ENCODE assay signal across 8 cellular contexts in the genomic region with DNA sequence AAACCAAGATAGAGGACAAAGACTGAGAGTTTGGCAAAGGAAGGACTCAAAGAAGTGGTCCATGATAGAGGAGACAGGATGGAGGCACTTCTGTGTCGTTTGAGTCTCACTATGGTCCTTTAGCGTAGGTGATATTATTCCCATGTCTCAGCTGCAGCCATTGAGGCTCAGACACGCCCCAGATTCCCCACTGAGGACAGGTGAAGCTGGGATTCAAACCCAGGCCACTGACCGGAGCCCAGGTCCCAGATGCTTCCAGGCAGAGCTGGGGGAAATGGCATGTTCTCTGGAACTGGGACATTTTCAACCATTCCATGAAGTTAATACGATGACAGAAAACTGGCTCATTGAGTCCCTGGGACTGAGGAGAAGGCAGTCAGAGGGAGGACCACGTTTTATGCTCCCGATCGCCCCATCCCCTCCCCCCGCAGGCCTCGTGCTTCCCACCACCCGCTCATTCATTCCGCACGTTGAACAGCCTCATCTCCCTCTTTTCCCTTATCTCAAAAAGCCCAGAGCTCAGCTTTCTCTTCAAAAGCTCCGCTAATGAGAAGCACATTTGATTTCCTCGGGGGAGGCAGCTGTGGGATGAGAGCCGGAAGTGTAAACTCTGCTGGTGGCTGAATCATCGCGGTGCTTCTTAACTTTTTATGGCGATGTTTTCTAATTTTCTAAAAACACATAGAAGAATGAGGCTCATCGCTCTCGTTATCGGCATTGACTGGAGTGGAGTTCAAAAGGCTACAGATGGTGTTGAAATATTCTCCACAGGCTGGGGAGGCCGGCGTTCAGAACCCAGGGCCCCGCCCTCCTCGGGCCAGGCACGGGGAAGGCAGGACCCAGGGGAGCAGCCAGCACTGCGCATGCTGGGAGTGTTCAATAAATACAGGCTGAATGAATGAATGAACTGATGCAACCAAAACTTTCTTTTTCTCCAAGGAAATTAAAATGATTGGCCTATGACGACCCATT.
DNase-seq lines count a peak whose midpoint lies in the region; ATAC-seq and TF ChIP-seq lines count a peak whose summit lies in the region.

No MANE protein-coding gene starts in this region.

- H3K4me1 ChIP-seq in MM.1S (ENCODE audit: low read length): no peaks in the 10 kb centered on the region
- H3K4me1 ChIP-seq in tibial artery: peaks cover 0 to 27% (median 15%) of the 10 kb centered on the region in 4 donors

- peak overlapping the region; percentile 56 for H3K4me3 ChIP-seq in AG10803 (ENCODE audit: low read length)
- H3K4me3 ChIP-seq in MM.1S (ENCODE audit: low read length): peak overlapping the region; percentile 58
- peak overlapping the region; percentile 49 for H3K4me3 ChIP-seq in epithelial cell of proximal tubule (ENCODE audit: low read depth, low read length)
- peak overlapping the region; percentile 29 to 50 for H3K4me3 ChIP-seq in tibial artery

- H3K79me2 ChIP-seq in MM.1S (ENCODE audit: low read length): no peaks in the 10 kb centered on the region

- H3K9ac ChIP-seq in MM.1S (ENCODE audit: low read length): peak overlapping the region; percentile 5; the same call in 1 of the 2 replicates

- H3F3A ChIP-seq in MM.1S (ENCODE audit: insufficient read depth, low read length): no peaks in the 10 kb centered on the region

- H3K9me2 ChIP-seq in MM.1S (replicated peaks; ENCODE audit: insufficient read depth, low read length): no peaks in the 10 kb centered on the region

- POLR2A ChIA-PET in WTC11 (lab: Charles Lee): no interaction called here

- H3K4me2 ChIP-seq in MM.1S (ENCODE audit: low read depth, low read length): peak overlapping the region; percentile 64

- intact Hi-C loops in tibial artery (cut with DNase I; ENCODE audit: low total_unique reads): no loop called here

- TF ChIP-seq CTCF in AG10803 (conservative IDR thresholded peaks at IDR 0.05; ENCODE audit: low read length) (no peak), MM.1S (IDR thresholded peaks at IDR 0.05; ENCODE audit: low read length) (no peak), WTC11 (IDR thresholded peaks at IDR 0.05) (no peak), epithelial cell of proximal tubule (conservative IDR thresholded peaks at IDR 0.05; ENCODE audit: low read depth, low read length) (no peak), tibial artery (IDR thresholded peaks at IDR 0.05) (no peak)

- H3K27me3 ChIP-seq in MM.1S (replicated peaks; ENCODE audit: insufficient read depth, low read length) (no peaks in the 10 kb centered on the region), tibial artery (no peaks in the 10 kb centered on the region)

- H2AFZ ChIP-seq in MM.1S (ENCODE audit: low read length): peak overlapping the region; percentile 39

- H3K4me1 Mint-ChIP-seq in WTC11: peaks cover 20% of the 10 kb centered on the region
- H3K4me1 Mint-ChIP-seq in naive B cell: peaks cover 9 to 14% (median 11%) of the 10 kb centered on the region in 3 donors

- no peaks in the 10 kb centered on the region for H3K9me3 ChIP-seq in MM.1S (replicated peaks; ENCODE audit: insufficient read depth, low read length)
- H3K9me3 ChIP-seq in tibial artery: peaks cover 0 to 11% (median 5%) of the 10 kb centered on the region in 3 donors

- peaks cover 3% of the 10 kb centered on the region; the same call in 1 of the 2 replicates for H3K9me3 Mint-ChIP-seq in WTC11
- peaks cover 0 to 19% (median 10%) of the 10 kb centered on the region in 7 donors for H3K9me3 Mint-ChIP-seq in naive B cell

- CTCF ChIA-PET in WTC11 (lab: Charles Lee): interaction anchor here (1.3 to 2.7 kb wide), 4 partner anchors 10 to 49 kb away, joined by 4 to 16 read pairs (median 4); no protein-coding TSS in a partner anchor

- H3K36me3 ChIP-seq in MM.1S (replicated peaks; ENCODE audit: insufficient read depth, low read length) (no peaks in the 10 kb centered on the region), tibial artery (no peaks in the 10 kb centered on the region)

- H3K27ac ChIP-seq in MM.1S (ENCODE audit: low read length): no peak overlapping the region
- H3K27ac ChIP-seq in tibial artery: peak overlapping the region; percentile 46 to 63

- peak overlapping the region; percentile 11; the same call in 1 of the 2 replicates for H3K4me3 Mint-ChIP-seq in WTC11
- H3K4me3 Mint-ChIP-seq in naive B cell: peak overlapping the region; percentile 81 to 94 (median 90)

- H3K36me3 Mint-ChIP-seq in WTC11: no peaks in the 10 kb centered on the region
- H3K36me3 Mint-ChIP-seq in naive B cell: peaks cover 5 to 7% of the 10 kb centered on the region in 2 donors

- no peak overlapping the region for H3K27ac Mint-ChIP-seq in WTC11
- H3K27ac Mint-ChIP-seq in naive B cell: peak overlapping the region in 4 of 6 donors; percentile 56 to 94 (median 80)

- H4K20me1 ChIP-seq in MM.1S (ENCODE audit: insufficient read depth, low read length): no peaks in the 10 kb centered on the region

- H3K27me3 Mint-ChIP-seq in WTC11 (ENCODE audit: low read depth) (no peaks in the 10 kb centered on the region; the same call in none of the 2 replicates), naive B cell (peaks cover 0 to 9% (median 5%) of the 10 kb centered on the region in 3 donors)

- DNase-seq in AG10803 (ENCODE audit: low read depth) (peak; percentile 48), MM.1S (peak; percentile 48), WTC11 (ENCODE audit: low spot score) (no peak), epithelial cell of proximal tubule (ENCODE audit: low read depth) (no peak), naive B cell (no peak), tibial artery (peak; percentile 60 to 78)

- peak; percentile 79 for ATAC-seq in GM19397 (IDR thresholded peaks at IDR 0.05; ENCODE audit: unreplicated experiment)
- peak; percentile 46 for ATAC-seq in WTC11
- peak; percentile 76 to 80 for ATAC-seq in naive B cell (ENCODE audit: low read depth in 2 of 2)
- no peak for ATAC-seq in GM18870 (IDR thresholded peaks at IDR 0.05; ENCODE audit: unreplicated experiment)

TF ChIP-seq in WTC11, 78 proteins besides CTCF, POLR2A, EP300 and RAD21:
- TF ChIP-seq FOXP1 (CRISPR knock-in tag; IDR thresholded peaks at IDR 0.05; ENCODE audit: borderline replicate concordance): no peak
- TF ChIP-seq SOX15 (CRISPR knock-in tag; IDR thresholded peaks at IDR 0.05): no peak
- TF ChIP-seq KAT7 (CRISPR knock-in tag; IDR thresholded peaks at IDR 0.05; ENCODE audit: borderline replicate concordance): no peak
- TF ChIP-seq CBFB (CRISPR knock-in tag; IDR thresholded peaks at IDR 0.05; ENCODE audit: low read depth): no peak
- TF ChIP-seq TCF7 (CRISPR knock-in tag; IDR thresholded peaks at IDR 0.05; ENCODE audit: low read depth): no peak
- TF ChIP-seq, protein P1, sequence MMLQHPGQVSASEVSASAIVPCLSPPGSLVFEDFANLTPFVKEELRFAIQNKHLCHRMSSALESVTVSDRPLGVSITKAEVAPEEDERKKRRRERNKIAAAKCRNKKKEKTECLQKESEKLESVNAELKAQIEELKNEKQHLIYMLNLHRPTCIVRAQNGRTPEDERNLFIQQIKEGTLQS (CRISPR knock-in tag; conservative IDR thresholded peaks at IDR 0.05): no peak
- no peak for TF ChIP-seq ZNF416 (CRISPR knock-in tag; IDR thresholded peaks at IDR 0.05)
- TF ChIP-seq, protein P2, sequence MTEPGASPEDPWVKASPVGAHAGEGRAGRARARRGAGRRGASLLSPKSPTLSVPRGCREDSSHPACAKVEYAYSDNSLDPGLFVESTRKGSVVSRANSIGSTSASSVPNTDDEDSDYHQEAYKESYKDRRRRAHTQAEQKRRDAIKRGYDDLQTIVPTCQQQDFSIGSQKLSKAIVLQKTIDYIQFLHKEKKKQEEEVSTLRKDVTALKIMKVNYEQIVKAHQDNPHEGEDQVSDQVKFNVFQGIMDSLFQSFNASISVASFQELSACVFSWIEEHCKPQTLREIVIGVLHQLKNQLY (CRISPR knock-in tag; IDR thresholded peaks at IDR 0.05): no peak
- TF ChIP-seq, protein P3, sequence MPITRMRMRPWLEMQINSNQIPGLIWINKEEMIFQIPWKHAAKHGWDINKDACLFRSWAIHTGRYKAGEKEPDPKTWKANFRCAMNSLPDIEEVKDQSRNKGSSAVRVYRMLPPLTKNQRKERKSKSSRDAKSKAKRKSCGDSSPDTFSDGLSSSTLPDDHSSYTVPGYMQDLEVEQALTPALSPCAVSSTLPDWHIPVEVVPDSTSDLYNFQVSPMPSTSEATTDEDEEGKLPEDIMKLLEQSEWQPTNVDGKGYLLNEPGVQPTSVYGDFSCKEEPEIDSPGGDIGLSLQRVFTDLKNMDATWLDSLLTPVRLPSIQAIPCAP (CRISPR knock-in tag; IDR thresholded peaks at IDR 0.05): no peak
- TF ChIP-seq NFE2L1 (CRISPR knock-in tag; IDR thresholded peaks at IDR 0.05): no peak
- TF ChIP-seq, protein P4, sequence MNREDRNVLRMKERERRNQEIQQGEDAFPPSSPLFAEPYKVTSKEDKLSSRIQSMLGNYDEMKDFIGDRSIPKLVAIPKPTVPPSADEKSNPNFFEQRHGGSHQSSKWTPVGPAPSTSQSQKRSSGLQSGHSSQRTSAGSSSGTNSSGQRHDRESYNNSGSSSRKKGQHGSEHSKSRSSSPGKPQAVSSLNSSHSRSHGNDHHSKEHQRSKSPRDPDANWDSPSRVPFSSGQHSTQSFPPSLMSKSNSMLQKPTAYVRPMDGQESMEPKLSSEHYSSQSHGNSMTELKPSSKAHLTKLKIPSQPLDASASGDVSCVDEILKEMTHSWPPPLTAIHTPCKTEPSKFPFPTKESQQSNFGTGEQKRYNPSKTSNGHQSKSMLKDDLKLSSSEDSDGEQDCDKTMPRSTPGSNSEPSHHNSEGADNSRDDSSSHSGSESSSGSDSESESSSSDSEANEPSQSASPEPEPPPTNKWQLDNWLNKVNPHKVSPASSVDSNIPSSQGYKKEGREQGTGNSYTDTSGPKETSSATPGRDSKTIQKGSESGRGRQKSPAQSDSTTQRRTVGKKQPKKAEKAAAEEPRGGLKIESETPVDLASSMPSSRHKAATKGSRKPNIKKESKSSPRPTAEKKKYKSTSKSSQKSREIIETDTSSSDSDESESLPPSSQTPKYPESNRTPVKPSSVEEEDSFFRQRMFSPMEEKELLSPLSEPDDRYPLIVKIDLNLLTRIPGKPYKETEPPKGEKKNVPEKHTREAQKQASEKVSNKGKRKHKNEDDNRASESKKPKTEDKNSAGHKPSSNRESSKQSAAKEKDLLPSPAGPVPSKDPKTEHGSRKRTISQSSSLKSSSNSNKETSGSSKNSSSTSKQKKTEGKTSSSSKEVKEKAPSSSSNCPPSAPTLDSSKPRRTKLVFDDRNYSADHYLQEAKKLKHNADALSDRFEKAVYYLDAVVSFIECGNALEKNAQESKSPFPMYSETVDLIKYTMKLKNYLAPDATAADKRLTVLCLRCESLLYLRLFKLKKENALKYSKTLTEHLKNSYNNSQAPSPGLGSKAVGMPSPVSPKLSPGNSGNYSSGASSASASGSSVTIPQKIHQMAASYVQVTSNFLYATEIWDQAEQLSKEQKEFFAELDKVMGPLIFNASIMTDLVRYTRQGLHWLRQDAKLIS (CRISPR knock-in tag; IDR thresholded peaks at IDR 0.05; ENCODE audit: borderline replicate concordance): no peak
- TF ChIP-seq ZBTB21 (CRISPR knock-in tag; IDR thresholded peaks at IDR 0.05; ENCODE audit: borderline replicate concordance): no peak
TF ChIP-seq in WTC11: peak in this region for 0.

Comparison
In these comparisons a context has a peak if more than half of its experiments do, and no peak if none do; other contexts are left out.
1. DNase-seq: peak in AG10803 (single experiment), MM.1S (single experiment) and tibial artery (2 of 2); none in WTC11 (single experiment), epithelial cell of proximal tubule (single experiment) and naive B cell (single experiment).
2. Peak in every context shown above with its lines, with median percentiles within 50 percentile points of each other: H3K4me3 ChIP-seq.